ENCODE assay signal across 8 cellular contexts in the genomic region with DNA sequence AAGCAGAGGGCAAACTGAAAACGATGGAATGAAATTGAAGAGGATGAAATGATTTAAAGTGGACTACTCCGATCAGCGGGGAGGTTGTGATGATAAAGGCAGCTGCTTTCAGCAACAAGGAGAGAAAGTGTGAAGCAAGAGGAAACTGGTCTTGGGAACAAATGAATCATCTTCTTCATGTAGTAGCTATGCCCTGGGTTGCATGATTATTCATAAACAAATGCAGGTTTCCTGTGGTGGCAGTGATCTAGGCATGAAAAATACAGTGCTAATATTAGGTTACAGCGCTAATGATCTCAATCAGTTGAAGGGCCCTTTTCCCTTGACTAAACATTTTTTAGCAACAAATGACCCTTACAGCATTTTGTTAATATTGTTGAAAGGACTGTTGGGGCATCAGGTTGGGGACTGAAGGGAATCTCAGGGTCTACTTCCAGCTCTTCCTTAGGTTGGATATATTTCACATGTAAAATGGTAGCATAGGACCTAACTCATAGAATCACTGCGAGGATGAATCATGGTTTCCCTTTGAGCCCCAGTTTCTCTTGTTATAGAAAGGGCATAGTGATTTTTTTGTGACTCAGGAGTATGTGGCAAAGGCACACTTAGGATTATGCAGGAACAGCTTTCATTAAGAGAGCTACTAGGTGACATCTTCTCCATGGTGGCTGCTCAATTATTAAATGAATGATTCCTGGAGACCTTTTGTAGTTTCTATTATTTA. TPM values are rescaled to one million over a fixed set of nuclear protein-coding genes. Genes with fewer than 3 reads are reported as not detected.
A peak's percentile ranks its signal among the peaks of the same experiment; 100 is the strongest.
DNase-seq lines count a peak whose midpoint lies in the region; ATAC-seq and TF ChIP-seq lines count a peak whose summit lies in the region.

No MANE protein-coding gene starts in this region.

- H3K4me3 ChIP-seq in suprapubic skin, result no peak overlapping the region

- H3K4me1 Mint-ChIP-seq in T-helper 2 cell treated with Interferon-gamma antibody and Interleukin-4, amounts not matched to agents 5 μg/mL and 100 μg/mL, for 36 hours (ENCODE audit: low read depth), result peaks cover 27% of the 10 kb centered on the region

- no peak for TF ChIP-seq CTCF in suprapubic skin (IDR thresholded peaks at IDR 0.05)

- H3K27me3 ChIP-seq in suprapubic skin, result no peaks in the 10 kb centered on the region

- peaks cover 36% of the 10 kb centered on the region for H3K27me3 Mint-ChIP-seq in T-helper 2 cell treated with Interferon-gamma antibody and Interleukin-4, amounts not matched to agents 5 μg/mL and 100 μg/mL, for 36 hours (ENCODE audit: low read depth)

- H3K9me3 Mint-ChIP-seq in T-helper 2 cell treated with Interferon-gamma antibody and Interleukin-4, amounts not matched to agents 5 μg/mL and 100 μg/mL, for 36 hours, result no peaks in the 10 kb centered on the region

- H3K4me1 ChIP-seq in suprapubic skin, result peaks cover 42% of the 10 kb centered on the region

- 40% methylated on average over 5 of the region's 5 CpGs for WGBS in suprapubic skin

- H3K9me3 ChIP-seq in suprapubic skin, result no peaks in the 10 kb centered on the region

- H3K27ac ChIP-seq in suprapubic skin, result peak overlapping the region; percentile 96

- H3K36me3 Mint-ChIP-seq in T-helper 2 cell treated with Interferon-gamma antibody and Interleukin-4, amounts not matched to agents 5 μg/mL and 100 μg/mL, for 36 hours (ENCODE audit: low read depth), result no peaks in the 10 kb centered on the region

- no peak for TF ChIP-seq EP300 in suprapubic skin (IDR thresholded peaks at IDR 0.05)

- peak overlapping the region; percentile 13 for H3K4me3 Mint-ChIP-seq in T-helper 2 cell treated with Interferon-gamma antibody and Interleukin-4, amounts not matched to agents 5 μg/mL and 100 μg/mL, for 36 hours

- no peaks in the 10 kb centered on the region for H3K36me3 ChIP-seq in suprapubic skin

- ATAC-seq in HG02973 (IDR thresholded peaks at IDR 0.05; ENCODE audit: unreplicated experiment), result peak; percentile 54

- no peak for TF ChIP-seq POLR2A in suprapubic skin (IDR thresholded peaks at IDR 0.05)

- peak overlapping the region; percentile 3 for H3K27ac Mint-ChIP-seq in T-helper 2 cell treated with Interferon-gamma antibody and Interleukin-4, amounts not matched to agents 5 μg/mL and 100 μg/mL, for 36 hours

- DNase-seq in NCI-H2107 treated with DMSO at 0.1 percent for 48 hours (lab: John Stamatoyannopoulos, UW; ENCODE audit: unreplicated experiment), result peak; percentile 41
- no peak for DNase-seq in NCI-H2107 (lab: John Stamatoyannopoulos, UW)
- DNase-seq in T-helper 2 cell treated with Interferon-gamma antibody and Interleukin-4, amounts not matched to agents 5 μg/mL and 100 μg/mL, for 36 hours (ENCODE audit: low spot score), result peak; percentile 42
- DNase-seq in fibroblast of gingiva (ENCODE audit: low read depth), result peak; percentile 94
- no peak for DNase-seq in suprapubic skin (ENCODE audit: low spot score in 2 of 2)
- no peak for DNase-seq in NCI-H748 treated with DMSO at 0.1 percent for 48 hours (lab: John Stamatoyannopoulos, UW)
- no peak for DNase-seq in NCI-H2029 treated with DMSO at 0.1 percent for 48 hours (lab: John Stamatoyannopoulos, UW)

RNA-seq across cellular contexts. Expression of a gene that starts 1.9 kb away (rescaled TPM):
- total RNA-seq in suprapubic skin, result 10 to 100 TPM; 29.5 to 60.4 (median 33.2) TPM

Comparison
In these comparisons a context has a peak if more than half of its experiments do, and no peak if none do; other contexts are left out.
1. DNase-seq: peak in NCI-H2107 treated with DMSO at 0.1 percent for 48 hours (single experiment), T-helper 2 cell treated with Interferon-gamma antibody and Interleukin-4, amounts not matched to agents 5 μg/mL and 100 μg/mL, for 36 hours (single experiment) and fibroblast of gingiva (single experiment); none in NCI-H2107 (single experiment), suprapubic skin (0 of 2), NCI-H748 treated with DMSO at 0.1 percent for 48 hours (single experiment) and NCI-H2029 treated with DMSO at 0.1 percent for 48 hours (single experiment).